Comparison of ENCODE assay signal across 1 cellular context in genomic region chr9:110056062-110056461, GRCh38.
TF ChIP-seq lines count a peak whose summit lies in the region.

No MANE protein-coding gene starts in this region.

TF ChIP-seq in H1, 55 proteins besides CTCF, POLR2A, EP300 and RAD21:
- TF ChIP-seq E2F6 (IDR thresholded peaks at IDR 0.05) (no peak), SIN3A (conservative IDR thresholded peaks at IDR 0.05 in 1 of 2, IDR thresholded peaks at IDR 0.05 in 1 of 2; ENCODE audit: low read depth in 1 of 2, low read length in 2 of 2) (no peak), POU5F1 (IDR thresholded peaks at IDR 0.05; ENCODE audit: low read depth, low read length) (no peak), PHF8 (conservative IDR thresholded peaks at IDR 0.05; ENCODE audit: low read depth, low read length) (no peak), SUZ12 (IDR thresholded peaks at IDR 0.05; ENCODE audit: low read length) (no peak), CBX8 (IDR thresholded peaks at IDR 0.05; ENCODE audit: borderline replicate concordance, low read depth, low read length) (no peak), ATF3 (IDR thresholded peaks at IDR 0.05; ENCODE audit: insufficient read depth, low read depth, low read length) (no peak), KDM1A (IDR thresholded peaks at IDR 0.05; ENCODE audit: borderline replicate concordance, low read length) (no peak), RXRA (IDR thresholded peaks at IDR 0.05; ENCODE audit: insufficient read depth, low read depth, low read length) (no peak), KDM4A (IDR thresholded peaks at IDR 0.05; ENCODE audit: low read depth, low read length, severe bottlenecking) (no peak), MAX (IDR thresholded peaks at IDR 0.05) (no peak), SIX5 (IDR thresholded peaks at IDR 0.05; ENCODE audit: low read depth, low read length) (no peak), JUN (IDR thresholded peaks at IDR 0.05; ENCODE audit: low read depth, low read length) (no peak), EGR1 (IDR thresholded peaks at IDR 0.05; ENCODE audit: borderline replicate concordance, low read depth, low read length) (no peak), JUND (IDR thresholded peaks at IDR 0.05; ENCODE audit: low read length) (no peak), USF2 (IDR thresholded peaks at IDR 0.05; ENCODE audit: low read length) (no peak), SRF (IDR thresholded peaks at IDR 0.05; ENCODE audit: low read depth, low read length) (no peak)
